Comparison of ENCODE assay signal across 8 cellular contexts in the genomic region with DNA sequence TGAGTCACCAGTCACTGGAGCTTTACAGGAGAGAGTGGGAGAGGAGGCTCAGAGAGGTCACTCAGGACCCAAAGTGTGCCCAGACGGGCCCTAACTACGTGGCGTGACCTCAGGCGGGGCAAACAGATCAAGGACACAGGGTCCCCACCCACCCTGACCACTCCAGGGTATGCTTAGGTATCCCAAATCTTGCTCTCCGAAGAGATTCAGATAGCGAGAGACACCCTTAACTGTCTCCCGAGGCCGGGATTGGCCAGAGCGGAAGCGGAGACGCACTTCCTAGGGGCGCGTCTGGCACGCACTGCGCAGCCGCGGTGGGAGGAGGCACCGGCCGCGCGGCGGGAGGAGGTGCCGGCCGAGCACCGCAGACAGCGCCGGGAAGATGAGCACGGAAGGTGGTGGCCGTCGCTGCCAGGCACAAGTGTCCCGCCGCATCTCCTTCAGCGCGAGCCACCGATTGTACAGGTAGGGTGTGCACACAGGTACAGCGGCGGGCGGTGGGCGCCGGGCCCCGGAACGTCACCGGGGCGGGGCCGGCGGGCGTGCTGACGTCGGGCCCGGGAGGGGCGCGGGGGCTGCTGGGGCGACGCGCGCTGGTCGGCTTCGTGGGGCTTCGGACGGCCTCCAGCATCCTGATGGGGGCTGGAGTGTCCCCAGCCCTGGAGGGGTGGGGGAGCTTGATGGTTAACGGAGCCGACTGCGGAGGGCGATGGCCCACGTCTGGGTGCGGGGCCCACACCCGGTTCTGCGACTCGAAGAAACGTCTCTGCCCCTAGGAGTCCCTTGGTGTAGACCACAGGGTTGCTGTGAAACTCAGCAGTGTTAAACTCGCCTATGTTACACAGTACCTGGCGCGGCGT. TPM values are rescaled to one million over a fixed set of nuclear protein-coding genes. Genes with fewer than 3 reads are reported as not detected.
A peak's percentile ranks its signal among the peaks of the same experiment; 100 is the strongest.
DNase-seq lines count a peak whose midpoint lies in the region; ATAC-seq and TF ChIP-seq lines count a peak whose summit lies in the region.

A gene (plus strand): TSS at position 367 of the 860 bp plus-strand sequence. CDS start 16 bp downstream, at position 383.

- peak within 1 kb of the TSS; percentile 96 to 99 (median 99) for H3K27ac Mint-ChIP-seq in CD4-positive, alpha-beta memory T cell
- peak within 1 kb of the TSS; percentile 96 for H3K27ac Mint-ChIP-seq in activated CD8-positive, alpha-beta T cell treated with anti-CD3 and anti-CD28 coated beads, Interleukin-2, amount 10 ng/mL, durations not matched to agents 7 days and 5 days

- peak within 1 kb of the TSS; percentile 92 to 96 (median 94) for H3K4me3 Mint-ChIP-seq in CD4-positive, alpha-beta memory T cell
- peak within 1 kb of the TSS; percentile 73 for H3K4me3 Mint-ChIP-seq in activated CD8-positive, alpha-beta T cell treated with anti-CD3 and anti-CD28 coated beads, Interleukin-2, amount 10 ng/mL, durations not matched to agents 7 days and 5 days

- ATAC-seq in GM19452 (IDR thresholded peaks at IDR 0.05; ENCODE audit: unreplicated experiment) (peak; percentile 97), HG03575 (IDR thresholded peaks at IDR 0.05; ENCODE audit: extremely low read depth, insufficient number of reproducible peaks, low FRiP score, unreplicated experiment) (peak; percentile 85), lung (ENCODE audit: insufficient read depth, low FRiP score) (peak; percentile 96)
- peak; percentile 95 for ATAC-seq in activated CD8-positive, alpha-beta T cell treated with anti-CD3 and anti-CD28 coated beads, Interleukin-2, amount 10 ng/mL, durations not matched to agents 7 days and 5 days

- no peaks in the 10 kb centered on the region for H3K9me3 ChIP-seq in CD4-positive, alpha-beta memory T cell (ENCODE audit: control insufficient read depth in 1 of 2, low read length in 2 of 2)
- H3K9me3 ChIP-seq in lung (ENCODE audit: control insufficient read depth in 2 of 2, insufficient read depth in 1 of 2, low read length in 1 of 2), result no peaks in the 10 kb centered on the region

- intact Hi-C loops in CD4-positive, alpha-beta memory T cell (cut with micrococcal nuclease), result loop anchor here (1.0 to 5.0 kb wide), 4 partner anchors 299 to 1547 kb away; a partner anchor contains a TSS

- peaks cover 19 to 32% (median 22%) of the 10 kb centered on the region in 4 donors for H3K4me1 Mint-ChIP-seq in CD4-positive, alpha-beta memory T cell
- peaks cover 17% of the 10 kb centered on the region for H3K4me1 Mint-ChIP-seq in activated CD8-positive, alpha-beta T cell treated with anti-CD3 and anti-CD28 coated beads, Interleukin-2, amount 10 ng/mL, durations not matched to agents 7 days and 5 days (ENCODE audit: low read depth)

- H3K27me3 ChIP-seq in CD4-positive, alpha-beta memory T cell (ENCODE audit: insufficient read depth, low read length), result no peaks in the 10 kb centered on the region
- no peaks in the 10 kb centered on the region for H3K27me3 ChIP-seq in lung (ENCODE audit: control insufficient read depth, insufficient read depth)

- CTCF ChIA-PET in CD4-positive, alpha-beta memory T cell (lab: Charles Lee; ENCODE audit: partially characterized antibody), result interaction anchor here (21.5 kb wide), 1 partner anchor 54 kb away, joined by 452 read pairs; no protein-coding TSS in a partner anchor
- CTCF ChIA-PET in activated CD8-positive, alpha-beta T cell treated with anti-CD3 and anti-CD28 coated beads, Interleukin-2, amount 10 ng/mL, durations not matched to agents 7 days and 5 days (lab: Charles Lee), result interaction anchor here (10.3 kb wide), 1 partner anchor 55 kb away, joined by 264 read pairs; no protein-coding TSS in a partner anchor

- H3K4me3 ChIP-seq in CD4-positive, alpha-beta memory T cell (ENCODE audit: low read length in 2 of 2), result peak within 1 kb of the TSS; percentile 98 to 100
- peak within 1 kb of the TSS; percentile 79 for H3K4me3 ChIP-seq in lung

- POLR2A ChIA-PET in CD4-positive, alpha-beta memory T cell (lab: Charles Lee; ENCODE audit: partially characterized antibody), result interaction anchor here (0.5 to 2.4 kb wide), 10 partner anchors 11 to 1088 kb away, joined by 3 to 16 read pairs (median 4); a partner anchor contains a TSS
- POLR2A ChIA-PET in activated CD8-positive, alpha-beta T cell treated with anti-CD3 and anti-CD28 coated beads, Interleukin-2, amount 10 ng/mL, durations not matched to agents 7 days and 5 days (lab: Charles Lee), result interaction anchor here (0.6 to 1.2 kb wide), 5 partner anchors 11 to 110 kb away, joined by 3 to 6 read pairs (median 3); no protein-coding TSS in a partner anchor

- H3K27me3 Mint-ChIP-seq in CD4-positive, alpha-beta memory T cell, result no peaks in the 10 kb centered on the region
- H3K27me3 Mint-ChIP-seq in activated CD8-positive, alpha-beta T cell treated with anti-CD3 and anti-CD28 coated beads, Interleukin-2, amount 10 ng/mL, durations not matched to agents 7 days and 5 days (ENCODE audit: low read depth), result no peaks in the 10 kb centered on the region

- H3K36me3 ChIP-seq in CD4-positive, alpha-beta memory T cell (ENCODE audit: insufficient read depth, low read length), result peaks cover 13% of the 10 kb centered on the region
- peaks cover 8 to 12% of the 10 kb centered on the region in 2 donors for H3K36me3 ChIP-seq in lung (ENCODE audit: control insufficient read depth in 2 of 2, insufficient read depth in 2 of 2, low read length in 2 of 2)

- peak; percentile 81 to 91 (median 88) for DNase-seq in CD4-positive, alpha-beta memory T cell
- DNase-seq in NCI-H82 (lab: John Stamatoyannopoulos, UW) (peak; percentile 85), ecto neural progenitor cell (ENCODE audit: low spot score) (peak; percentile 87), lung (ENCODE audit: low spot score) (peak; percentile 86)
- DNase-seq in activated CD8-positive, alpha-beta T cell treated with anti-CD3 and anti-CD28 coated beads, Interleukin-2, amount 10 ng/mL, durations not matched to agents 7 days and 5 days, result peak; percentile 85
- DNase-seq in stimulated activated CD4-positive, alpha-beta T cell treated with anti-CD3 and anti-CD28 coated beads, TNF-alpha, amount 100 ng/mL, for 24 hours (ENCODE audit: low read depth in 3 of 3), result peak; percentile 60 to 80 (median 68)

- H3K4me1 ChIP-seq in CD4-positive, alpha-beta memory T cell (ENCODE audit: insufficient read depth, low read length), result peaks cover 15% of the 10 kb centered on the region
- peaks cover 5 to 8% of the 10 kb centered on the region in 2 donors for H3K4me1 ChIP-seq in lung (ENCODE audit: control insufficient read depth in 2 of 2, insufficient read depth in 2 of 2, low read length in 2 of 2)

- 0% methylated on average over 66 to 74 of the region's 74 CpGs for WGBS in lung, 2 donors

- H3K36me3 Mint-ChIP-seq in CD4-positive, alpha-beta memory T cell, result peaks cover 20 to 39% of the 10 kb centered on the region in 2 donors
- peaks cover 30% of the 10 kb centered on the region for H3K36me3 Mint-ChIP-seq in activated CD8-positive, alpha-beta T cell treated with anti-CD3 and anti-CD28 coated beads, Interleukin-2, amount 10 ng/mL, durations not matched to agents 7 days and 5 days (ENCODE audit: low read depth)

- H3K27ac ChIP-seq in CD4-positive, alpha-beta memory T cell (ENCODE audit: low read depth, low read length), result peak within 1 kb of the TSS; percentile 98
- peak within 1 kb of the TSS; percentile 86 to 99 for H3K27ac ChIP-seq in lung (ENCODE audit: low read depth in 1 of 2, low read length in 1 of 2)

- no peak for TF ChIP-seq CTCF in lung (IDR thresholded peaks at IDR 0.05; ENCODE audit: control extremely low read depth, extremely low read depth)

- H3K9me3 Mint-ChIP-seq in CD4-positive, alpha-beta memory T cell, result no peaks in the 10 kb centered on the region
- no peaks in the 10 kb centered on the region for H3K9me3 Mint-ChIP-seq in activated CD8-positive, alpha-beta T cell treated with anti-CD3 and anti-CD28 coated beads, Interleukin-2, amount 10 ng/mL, durations not matched to agents 7 days and 5 days (ENCODE audit: insufficient read depth)

RNA-seq across cellular contexts. Expression of the gene that starts here (rescaled TPM):
- 10 to 100 TPM; 23.6 to 26.9 TPM for total RNA-seq in CD4-positive, alpha-beta memory T cell
- 10 to 100 TPM; 11.2 to 11.4 TPM for polyA plus RNA-seq in CD4-positive, alpha-beta memory T cell
- 10 to 100 TPM; 19.8 to 20.8 TPM for total RNA-seq in activated CD8-positive, alpha-beta T cell treated with anti-CD3 and anti-CD28 coated beads, Interleukin-2, amount 10 ng/mL, durations not matched to agents 7 days and 5 days
- total RNA-seq in lung, result 10 to 100 TPM; 19.3 to 24.8 TPM
- 10 to 100 TPM; 25.4 to 60.5 TPM for polyA plus RNA-seq in lung

Comparison
In these comparisons a context has a peak if more than half of its experiments do, and no peak if none do; other contexts are left out.
1. Peak in every context shown above with its lines: DNase-seq, ATAC-seq, H3K4me3 ChIP-seq and H3K27ac ChIP-seq.